In genomic region chr7:21426286-21426957, GRCh38 we compare ENCODE assay signal across 8 cellular contexts. TPM values are rescaled to one million over a fixed set of nuclear protein-coding genes. Genes with fewer than 3 reads are reported as not detected.
DNase-seq lines count a peak whose midpoint lies in the region; ATAC-seq and TF ChIP-seq lines count a peak whose summit lies in the region.

No MANE protein-coding gene starts in this region.

- no peaks in the 10 kb centered on the region for H4K20me1 ChIP-seq in PC-9 (ENCODE audit: insufficient read depth)

- H3K27ac Mint-ChIP-seq in progenitor cell of endocrine pancreas: peak overlapping the region; percentile 97

- intact Hi-C loops in PC-9 (cut with micrococcal nuclease; ENCODE audit: unreplicated experiment): loop anchor here (2.0 to 10.0 kb wide), 5 partner anchors 76 to 1148 kb away; partner anchors contain the start of gene CDCA7L
- intact Hi-C loops in esophagus squamous epithelium (cut with DNase I): no loop called here

- ATAC-seq in HG03432 (IDR thresholded peaks at IDR 0.05; ENCODE audit: unreplicated experiment) (no peak), GM19467 (IDR thresholded peaks at IDR 0.05; ENCODE audit: unreplicated experiment) (no peak)

- no peaks in the 10 kb centered on the region for H3K27me3 Mint-ChIP-seq in progenitor cell of endocrine pancreas

- peak overlapping the region; percentile 41 for H3K27ac ChIP-seq in PC-9
- H3K27ac ChIP-seq in esophagus squamous epithelium: peak overlapping the region; percentile 89 to 99 (median 96)

- BruUV-seq in PC-9 (replicated peaks; lab: Mats Ljungman, UMichigan): no TSS peak

- WGBS in esophagus squamous epithelium, 2 donors: 8 to 11% methylated on average over 11 of the region's 13 CpGs

- H3K9me2 ChIP-seq in PC-9 (ENCODE audit: insufficient read depth): no peaks in the 10 kb centered on the region

- H3K79me2 ChIP-seq in PC-9 (ENCODE audit: low read depth): no peaks in the 10 kb centered on the region

- H3K27me3 ChIP-seq in PC-9 (ENCODE audit: insufficient read depth, low read depth) (no peaks in the 10 kb centered on the region), esophagus squamous epithelium (no peaks in the 10 kb centered on the region)

- peak overlapping the region; percentile 83 for H2AFZ ChIP-seq in PC-9

- H3K36me3 ChIP-seq in PC-9 (ENCODE audit: low read depth): no peaks in the 10 kb centered on the region
- no peaks in the 10 kb centered on the region for H3K36me3 ChIP-seq in esophagus squamous epithelium

- peaks cover 31% of the 10 kb centered on the region for H3K4me1 Mint-ChIP-seq in progenitor cell of endocrine pancreas (ENCODE audit: low read depth)

- no peaks in the 10 kb centered on the region for H3K9me3 Mint-ChIP-seq in progenitor cell of endocrine pancreas (ENCODE audit: low read depth)

- POLR2A ChIA-PET in PC-9 (lab: Charles Lee; ENCODE audit: unreplicated experiment): interaction anchor here (0.6 to 0.7 kb wide), 2 partner anchors 519 to 1808 kb away, joined by 3 to 11 read pairs; partner anchors contain the start of gene CDCA7L

- H3K36me3 Mint-ChIP-seq in progenitor cell of endocrine pancreas (ENCODE audit: insufficient read depth): no peaks in the 10 kb centered on the region

- H3K9me3 ChIP-seq in PC-9 (ENCODE audit: insufficient read depth, low read depth) (no peaks in the 10 kb centered on the region), esophagus squamous epithelium (no peaks in the 10 kb centered on the region)

- no peak for TF ChIP-seq CTCF in PC-9 (conservative IDR thresholded peaks at IDR 0.05)
- no peak for TF ChIP-seq CTCF in esophagus squamous epithelium (IDR thresholded peaks at IDR 0.05)
- no peak for TF ChIP-seq CTCF in progenitor cell of endocrine pancreas (IDR thresholded peaks at IDR 0.05; ENCODE audit: unreplicated experiment)

- H3K4me3 ChIP-seq in PC-9 (peak overlapping the region; percentile 56), esophagus squamous epithelium (peak overlapping the region; percentile 51 to 92 (median 77))

- peak overlapping the region; percentile 83 for H3K4me3 Mint-ChIP-seq in progenitor cell of endocrine pancreas (ENCODE audit: low read depth)

- peaks cover 20% of the 10 kb centered on the region for H3K4me1 ChIP-seq in PC-9 (replicated peaks; ENCODE audit: insufficient read depth)
- H3K4me1 ChIP-seq in esophagus squamous epithelium: peaks cover 6 to 39% (median 13%) of the 10 kb centered on the region in 3 donors

- peak overlapping the region; percentile 82 for H3K4me2 ChIP-seq in PC-9

- DNase-seq in NCI-H1092 (lab: John Stamatoyannopoulos, UW) (peak; percentile 44), NCI-H1092 treated with DMSO at 0.1 percent for 48 hours (lab: John Stamatoyannopoulos, UW) (no peak), PC-9 (peak in 1 of 2 experiments; percentile 71), esophagus squamous epithelium (lab: John Stamatoyannopoulos, UW) (no peak), progenitor cell of endocrine pancreas (ENCODE audit: low spot score, unreplicated experiment) (no peak), AG20443 (ENCODE audit: low spot score) (no peak)

- CTCF ChIA-PET in PC-9 (lab: Charles Lee): interaction anchor here (0.7 kb wide), 1 partner anchor 567 kb away, joined by 4 read pairs; no protein-coding TSS in a partner anchor

- TF ChIP-seq POLR2A in esophagus squamous epithelium (IDR thresholded peaks at IDR 0.05): no peak

- peaks cover 8% of the 10 kb centered on the region; the same call in 1 of the 2 replicates for H3F3A ChIP-seq in PC-9 (ENCODE audit: insufficient read depth, low read depth)

RNA-seq across cellular contexts. Expression of gene SP4, which starts 1.5 kb away (rescaled TPM):
- 5.4 and 6.1 TPM in 2 replicates for total RNA-seq in PC-9 (2021)
- total RNA-seq in esophagus squamous epithelium: 10 to 100 TPM in 1 of 4 donors, 1 to 10 TPM in 2, under 1 TPM in 1; 0.72 to 40.6 (median 2.5) TPM
- total RNA-seq in progenitor cell of endocrine pancreas: 19.2 and 19.8 TPM in 2 replicates
